1 cellular context compared by ENCODE assay signal in the genomic region with DNA sequence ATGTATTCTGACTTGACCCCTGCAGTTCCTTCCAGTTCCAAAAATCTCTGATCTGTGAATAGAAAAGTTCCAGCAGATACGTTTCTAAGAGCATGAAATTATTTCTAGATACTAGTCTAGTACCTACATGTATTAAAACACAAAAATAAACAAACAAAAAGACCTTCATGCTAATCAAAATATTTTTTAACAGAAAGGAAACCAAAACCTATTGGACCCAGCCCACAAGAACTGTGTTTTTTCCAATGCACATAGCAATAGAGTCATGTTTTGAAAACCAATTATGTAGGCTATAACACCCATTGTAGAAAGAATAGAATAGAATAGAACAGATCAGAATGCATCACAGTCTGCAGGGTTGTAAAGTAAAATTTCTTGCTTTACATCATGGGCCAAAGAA.
TF ChIP-seq lines count a peak whose summit lies in the region.

No MANE protein-coding gene starts in this region.

TF ChIP-seq in HepG2, 621 proteins besides CTCF, POLR2A, EP300 and RAD21:
- TF ChIP-seq ZNF776 (CRISPR knock-in tag; IDR thresholded peaks at IDR 0.05) (no peak), ONECUT2 (CRISPR knock-in tag; IDR thresholded peaks at IDR 0.05) (no peak), ZNF567 (CRISPR knock-in tag; IDR thresholded peaks at IDR 0.05; ENCODE audit: borderline replicate concordance) (no peak)
- TF ChIP-seq, protein P1, sequence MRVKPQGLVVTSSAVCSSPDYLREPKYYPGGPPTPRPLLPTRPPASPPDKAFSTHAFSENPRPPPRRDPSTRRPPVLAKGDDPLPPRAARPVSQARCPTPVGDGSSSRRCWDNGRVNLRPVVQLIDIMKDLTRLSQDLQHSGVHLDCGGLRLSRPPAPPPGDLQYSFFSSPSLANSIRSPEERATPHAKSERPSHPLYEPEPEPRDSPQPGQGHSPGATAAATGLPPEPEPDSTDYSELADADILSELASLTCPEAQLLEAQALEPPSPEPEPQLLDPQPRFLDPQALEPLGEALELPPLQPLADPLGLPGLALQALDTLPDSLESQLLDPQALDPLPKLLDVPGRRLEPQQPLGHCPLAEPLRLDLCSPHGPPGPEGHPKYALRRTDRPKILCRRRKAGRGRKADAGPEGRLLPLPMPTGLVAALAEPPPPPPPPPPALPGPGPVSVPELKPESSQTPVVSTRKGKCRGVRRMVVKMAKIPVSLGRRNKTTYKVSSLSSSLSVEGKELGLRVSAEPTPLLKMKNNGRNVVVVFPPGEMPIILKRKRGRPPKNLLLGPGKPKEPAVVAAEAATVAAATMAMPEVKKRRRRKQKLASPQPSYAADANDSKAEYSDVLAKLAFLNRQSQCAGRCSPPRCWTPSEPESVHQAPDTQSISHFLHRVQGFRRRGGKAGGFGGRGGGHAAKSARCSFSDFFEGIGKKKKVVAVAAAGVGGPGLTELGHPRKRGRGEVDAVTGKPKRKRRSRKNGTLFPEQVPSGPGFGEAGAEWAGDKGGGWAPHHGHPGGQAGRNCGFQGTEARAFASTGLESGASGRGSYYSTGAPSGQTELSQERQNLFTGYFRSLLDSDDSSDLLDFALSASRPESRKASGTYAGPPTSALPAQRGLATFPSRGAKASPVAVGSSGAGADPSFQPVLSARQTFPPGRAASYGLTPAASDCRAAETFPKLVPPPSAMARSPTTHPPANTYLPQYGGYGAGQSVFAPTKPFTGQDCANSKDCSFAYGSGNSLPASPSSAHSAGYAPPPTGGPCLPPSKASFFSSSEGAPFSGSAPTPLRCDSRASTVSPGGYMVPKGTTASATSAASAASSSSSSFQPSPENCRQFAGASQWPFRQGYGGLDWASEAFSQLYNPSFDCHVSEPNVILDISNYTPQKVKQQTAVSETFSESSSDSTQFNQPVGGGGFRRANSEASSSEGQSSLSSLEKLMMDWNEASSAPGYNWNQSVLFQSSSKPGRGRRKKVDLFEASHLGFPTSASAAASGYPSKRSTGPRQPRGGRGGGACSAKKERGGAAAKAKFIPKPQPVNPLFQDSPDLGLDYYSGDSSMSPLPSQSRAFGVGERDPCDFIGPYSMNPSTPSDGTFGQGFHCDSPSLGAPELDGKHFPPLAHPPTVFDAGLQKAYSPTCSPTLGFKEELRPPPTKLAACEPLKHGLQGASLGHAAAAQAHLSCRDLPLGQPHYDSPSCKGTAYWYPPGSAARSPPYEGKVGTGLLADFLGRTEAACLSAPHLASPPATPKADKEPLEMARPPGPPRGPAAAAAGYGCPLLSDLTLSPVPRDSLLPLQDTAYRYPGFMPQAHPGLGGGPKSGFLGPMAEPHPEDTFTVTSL (CRISPR knock-in tag; IDR thresholded peaks at IDR 0.05; ENCODE audit: borderline replicate concordance): no peak
